ENCODE assay signal across 11 cellular contexts in the genomic region with DNA sequence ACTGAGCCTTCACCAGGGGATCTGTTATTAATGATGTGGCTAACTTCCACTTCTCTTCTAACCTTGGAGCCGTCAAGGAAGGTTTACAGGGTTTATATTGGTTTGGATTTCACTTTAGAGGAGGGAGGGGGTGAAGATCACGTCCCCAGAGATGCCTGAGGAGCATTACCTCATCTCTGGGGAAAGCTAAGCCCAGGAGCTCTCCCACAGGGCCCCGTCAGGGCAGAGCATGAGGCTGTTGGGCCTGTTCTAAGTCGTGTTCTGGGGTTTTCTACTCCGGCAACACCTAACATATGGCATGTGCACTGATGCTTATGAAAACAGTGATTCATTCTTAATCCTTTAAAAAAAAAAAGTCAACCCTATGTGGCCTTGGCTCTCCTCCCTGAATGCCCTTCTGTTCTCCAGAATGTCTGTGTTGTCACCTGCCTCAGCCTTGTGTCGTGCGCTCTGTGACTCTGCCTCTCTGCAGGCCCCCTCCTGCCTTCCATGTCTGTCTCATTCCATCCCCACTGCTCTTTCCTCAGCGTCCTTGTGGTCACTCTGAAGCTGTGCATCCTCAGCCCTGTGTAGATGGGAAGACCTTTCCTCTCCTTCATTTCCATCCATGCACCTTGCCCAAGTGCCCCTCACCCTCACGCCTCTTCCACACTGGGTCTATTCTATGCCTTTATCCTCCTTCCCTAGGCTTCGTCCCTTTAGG.
DNase-seq lines count a peak whose midpoint lies in the region; ATAC-seq and TF ChIP-seq lines count a peak whose summit lies in the region.
"Had no signal": no experiment of that assay in that cellular context is flagged by ENCODE, and none has a peak within 500 bp of the region (broad histone marks: within the 10 kb centered on the region; RNA-seq: fewer than 3 reads in every experiment).

No MANE protein-coding gene starts in this region.

- H3K4me3 ChIP-seq in GM06990 (replicated peaks; ENCODE audit: low read depth, low read length) (no peak overlapping the region), foreskin fibroblast (ENCODE audit: low read depth in 1 of 2, low read length in 2 of 2) (no peak overlapping the region)

- H3K27me3 ChIP-seq in GM06990 (replicated peaks; ENCODE audit: control insufficient read depth, insufficient read depth, low read length): no peaks in the 10 kb centered on the region

- ATAC-seq in GM21423 (IDR thresholded peaks at IDR 0.05; ENCODE audit: unreplicated experiment): no peak
- ATAC-seq: left colon had no signal

- DNase-seq in A172 (ENCODE audit: low spot score): peak; percentile 44
- DNase-seq in GM06990 (ENCODE audit: extremely low read depth, insufficient read length): peak; percentile 34
- DNase-seq in SK-N-DZ (ENCODE audit: low spot score): peak; percentile 25
- DNase-seq in foreskin fibroblast: peak; percentile 66 to 89
- no peak for DNase-seq in DMS79 (lab: John Stamatoyannopoulos, UW)
- no peak for DNase-seq in ecto neural progenitor cell (ENCODE audit: low spot score)
- no peak for DNase-seq in SKM-1 treated with dmso at 0.1 percent for 144 hours (lab: John Stamatoyannopoulos, UW; ENCODE audit: unreplicated experiment)
- DNase-seq: anterior cingulate cortex, DMS79 treated with DMSO at 0.1 percent for 48 hours, left colon had no signal

- TF ChIP-seq CTCF in GM06990 (IDR thresholded peaks at IDR 0.05; ENCODE audit: insufficient read depth, low read length, poor library complexity, severe bottlenecking): no peak
- TF ChIP-seq CTCF in foreskin fibroblast (IDR thresholded peaks at IDR 0.05; ENCODE audit: low read depth, low read length): peak; percentile 9

- H3K36me3 ChIP-seq in GM06990 (ENCODE audit: control insufficient read depth, insufficient read depth, low read length): no peaks in the 10 kb centered on the region

Comparison
In these comparisons a context has a peak if more than half of its experiments do, and no peak if none do; other contexts are left out.
1. DNase-seq: peak in A172 (single experiment), GM06990 (single experiment), SK-N-DZ (single experiment) and foreskin fibroblast (2 of 2); none in DMS79 (single experiment), ecto neural progenitor cell (single experiment) and SKM-1 treated with dmso at 0.1 percent for 144 hours (single experiment).